Comparison of ENCODE assay signal across 14 cellular contexts in genomic region chr20:37958856-37959255, GRCh38. TPM values are rescaled to one million over a fixed set of nuclear protein-coding genes. Genes with fewer than 3 reads are reported as not detected.
DNase-seq lines count a peak whose midpoint lies in the region; ATAC-seq, FAIRE-seq and TF ChIP-seq lines count a peak whose summit lies in the region.
"Had no signal": no experiment of that assay in that cellular context is flagged by ENCODE, and none has a peak within 500 bp of the region (broad histone marks: within the 10 kb centered on the region; RNA-seq: fewer than 3 reads in every experiment).

No MANE protein-coding gene starts in this region.

- no peaks in the 10 kb centered on the region for H4K20me1 ChIP-seq in Karpas-422 (ENCODE audit: insufficient read depth, low read depth, low read length)
- no peaks in the 10 kb centered on the region for H4K20me1 ChIP-seq in K562 (replicated peaks; ENCODE audit: control insufficient read depth, insufficient read depth, low read length)
- H4K20me1 ChIP-seq: BLaER1 treated with 17β-estradiol and CSF1 and Interleukin-3, amounts not matched to agents 10 nM and 100 nM had no signal

- H3K27me3 ChIP-seq in Karpas-422 (ENCODE audit: low read length) (no peaks in the 10 kb centered on the region), K562 (ENCODE audit: control insufficient read depth in 2 of 2, insufficient read depth in 2 of 2, low read length in 2 of 2) (peaks cover 6 to 10% of the 10 kb centered on the region in 2 experiments; a peak in 4 of 5 replicates), mesendoderm (ENCODE audit: insufficient read depth, low read length, poor library complexity) (no peaks in the 10 kb centered on the region)
- H3K27me3 ChIP-seq: BLaER1 treated with 17β-estradiol and CSF1 and Interleukin-3, amounts not matched to agents 10 nM and 100 nM had no signal

- no peak for TF ChIP-seq POLR2A in K562 (conservative IDR thresholded peaks at IDR 0.05)

- H3K27me3 Mint-ChIP-seq in activated T-cell treated with anti-CD3 and anti-CD28 coated beads, Interleukin-2, amount 50 U/mL, for 4 hours (ENCODE audit: low read depth), result no peaks in the 10 kb centered on the region

- CTCF ChIA-PET in K562 (lab: Yijun Ruan, JAX; ENCODE audit: low intra/inter-chr PET ratio), result no interaction called here

- no peak overlapping the region for H2AFZ ChIP-seq in Karpas-422 (ENCODE audit: low read length)
- H2AFZ ChIP-seq in K562 (ENCODE audit: low read depth, low read length), result peak overlapping the region; percentile 20; the same call in 1 of the 2 replicates

- no peak overlapping the region for H3K4ac ChIP-seq in mesendoderm (ENCODE audit: low read depth, low read length)

- H3K4me2 ChIP-seq in Karpas-422 (ENCODE audit: low read depth, low read length, poor library complexity, severe bottlenecking) (no peak overlapping the region), K562 (ENCODE audit: insufficient read depth, low read length) (no peak overlapping the region), mesendoderm (ENCODE audit: low read length) (no peak overlapping the region)
- H3K4me2 ChIP-seq: BLaER1 treated with 17β-estradiol and CSF1 and Interleukin-3, amounts not matched to agents 10 nM and 100 nM had no signal

- no TSS peak for BruUV-seq in K562 (replicated peaks; lab: Mats Ljungman, UMichigan)

- no peak overlapping the region for H4K5ac ChIP-seq in mesendoderm (ENCODE audit: low read length)

- no peak overlapping the region for H2AK5ac ChIP-seq in mesendoderm (ENCODE audit: low read length)

- intact Hi-C loops in K562 (cut with micrococcal nuclease), result no loop called here

- no peak overlapping the region for H3K4me3 Mint-ChIP-seq in activated T-cell treated with anti-CD3 and anti-CD28 coated beads, Interleukin-2, amount 50 U/mL, for 4 hours
- H3K4me3 Mint-ChIP-seq: CD4-positive, CD25-positive, alpha-beta regulatory T cell had no signal

- H3K27ac ChIP-seq in Karpas-422 (ENCODE audit: low read length), result no peak overlapping the region
- no peak overlapping the region for H3K27ac ChIP-seq in K562 (ENCODE audit: extremely low read depth, low read depth, low read length)
- no peak overlapping the region for H3K27ac ChIP-seq in mesendoderm (ENCODE audit: low read depth, low read length)
- H3K27ac ChIP-seq: BLaER1 treated with 17β-estradiol and CSF1 and Interleukin-3, amounts not matched to agents 10 nM and 100 nM had no signal

- H3K9me2 ChIP-seq in Karpas-422 (replicated peaks; ENCODE audit: insufficient read depth, low read length), result no peaks in the 10 kb centered on the region

- ATAC-seq in K562, result peak; percentile 78
- no peak for ATAC-seq in activated T-cell treated with anti-CD3 and anti-CD28 coated beads, Interleukin-2, amount 50 U/mL, for 4 hours
- ATAC-seq: HepG2 had no signal

- H4K8ac ChIP-seq in mesendoderm (ENCODE audit: low read depth, low read length), result no peak overlapping the region

- H3K9me1 ChIP-seq in K562 (ENCODE audit: control insufficient read depth, insufficient read depth, low read length), result no peaks in the 10 kb centered on the region

- H3K9me3 Mint-ChIP-seq in activated T-cell treated with anti-CD3 and anti-CD28 coated beads, Interleukin-2, amount 50 U/mL, for 4 hours, result peaks cover 11% of the 10 kb centered on the region

- no peak overlapping the region for H2BK120ac ChIP-seq in mesendoderm (ENCODE audit: low read depth, low read length)

- no peak overlapping the region for H2BK5ac ChIP-seq in mesendoderm (ENCODE audit: low read length)

- no peak overlapping the region for H3K18ac ChIP-seq in mesendoderm (ENCODE audit: low read length)

- no peak overlapping the region for H2BK15ac ChIP-seq in mesendoderm (replicated peaks; ENCODE audit: low read depth)

- H3K79me2 ChIP-seq in Karpas-422 (ENCODE audit: low read length) (no peaks in the 10 kb centered on the region), K562 (ENCODE audit: control insufficient read depth, insufficient read depth, low read length) (no peaks in the 10 kb centered on the region), mesendoderm (ENCODE audit: control insufficient read depth, insufficient read depth, low read length) (no peaks in the 10 kb centered on the region)

- no peaks in the 10 kb centered on the region for H3K79me1 ChIP-seq in mesendoderm (ENCODE audit: low read length)

- DNase-seq in ELF-1 (ENCODE audit: low read depth, low spot score), result peak; percentile 36
- peak; percentile 33 for DNase-seq in Karpas-422
- peak in 2 of 4 experiments; percentile 55 to 57 for DNase-seq in K562 (ENCODE audit: extremely low read depth in 1 of 4, low spot score in 3 of 4)
- peak; percentile 26 for DNase-seq in mesendoderm
- no peak for DNase-seq in activated T-cell treated with anti-CD3 and anti-CD28 coated beads, Interleukin-2, amount 50 U/mL, for 4 hours
- DNase-seq in stimulated activated CD4-positive, alpha-beta T cell treated with anti-CD3 and anti-CD28 coated beads, Interleukin-4, amount 100 ng/mL, for 24 hours, result no peak
- DNase-seq in NCI-H146 treated with DMSO at 0.1 percent for 48 hours (lab: John Stamatoyannopoulos, UW; ENCODE audit: unreplicated experiment), result no peak
- DNase-seq: ACHN; CD4-positive, CD25-positive, alpha-beta regulatory T cell; DMS53 had no signal

- no peak overlapping the region for H3K4me3 ChIP-seq in Karpas-422 (ENCODE audit: low read length)
- H3K4me3 ChIP-seq in K562, result no peak overlapping the region
- no peak overlapping the region for H3K4me3 ChIP-seq in mesendoderm (ENCODE audit: low read length)
- H3K4me3 ChIP-seq: BLaER1 treated with 17β-estradiol and CSF1 and Interleukin-3, amounts not matched to agents 10 nM and 100 nM had no signal

- H3K9me3 ChIP-seq in Karpas-422 (ENCODE audit: low read length) (no peaks in the 10 kb centered on the region), K562 (replicated peaks; ENCODE audit: control insufficient read depth, insufficient read depth, low read depth, low read length) (no peaks in the 10 kb centered on the region)

- H3K36me3 Mint-ChIP-seq in activated T-cell treated with anti-CD3 and anti-CD28 coated beads, Interleukin-2, amount 50 U/mL, for 4 hours (ENCODE audit: insufficient read depth), result no peaks in the 10 kb centered on the region
- H3K36me3 Mint-ChIP-seq: CD4-positive, CD25-positive, alpha-beta regulatory T cell had no signal

- H3K36me3 ChIP-seq in Karpas-422 (ENCODE audit: insufficient read depth, low read length) (no peaks in the 10 kb centered on the region), K562 (ENCODE audit: control insufficient read depth, insufficient read depth, low read length) (no peaks in the 10 kb centered on the region), mesendoderm (ENCODE audit: control insufficient read depth, insufficient read depth, low read length) (no peaks in the 10 kb centered on the region)
- H3K36me3 ChIP-seq: BLaER1 treated with 17β-estradiol and CSF1 and Interleukin-3, amounts not matched to agents 10 nM and 100 nM had no signal

- TF ChIP-seq EP300 in K562 (IDR thresholded peaks at IDR 0.05; ENCODE audit: low read length), result no peak

- H3K4me1 ChIP-seq in Karpas-422 (ENCODE audit: low read length), result no peaks in the 10 kb centered on the region
- H3K4me1 ChIP-seq in K562 (replicated peaks in 1 of 2; ENCODE audit: control insufficient read depth in 2 of 2, insufficient read depth in 2 of 2, low read length in 2 of 2), result peaks cover 0 to 9% of the 10 kb centered on the region in 2 experiments; a peak in 2 of 5 replicates
- no peaks in the 10 kb centered on the region for H3K4me1 ChIP-seq in mesendoderm (ENCODE audit: control insufficient read depth, low read depth, low read length)

- in situ Hi-C loops in K562 (cut with MboI), result no loop called here

- no peak for TF ChIP-seq CTCF in K562 (IDR thresholded peaks at IDR 0.05 in 2 of 3, conservative IDR thresholded peaks at IDR 0.05 in 1 of 3; ENCODE audit: insufficient read depth in 2 of 3, low read depth in 1 of 3, low read length in 3 of 3)

- peak; percentile 40 for FAIRE-seq in K562 (lab: Jason Lieb, UNC)
- FAIRE-seq: H1, HepG2 had no signal

- H3K4me1 Mint-ChIP-seq in activated T-cell treated with anti-CD3 and anti-CD28 coated beads, Interleukin-2, amount 50 U/mL, for 4 hours (ENCODE audit: low read depth), result no peaks in the 10 kb centered on the region
- H3K4me1 Mint-ChIP-seq: CD4-positive, CD25-positive, alpha-beta regulatory T cell had no signal

- H3K23ac ChIP-seq in mesendoderm (ENCODE audit: low read length), result no peak overlapping the region

- H3K56ac ChIP-seq in mesendoderm (ENCODE audit: low read length), result no peak overlapping the region

- WGBS in K562 (ENCODE audit: insufficient coverage, low coverage, missing lambda C conversion rate), result 3% methylated on average over 2 of the region's 2 CpGs
- no CpG with 5 or more reads among the region's 2 CpGs for WGBS in mesendoderm (ENCODE audit: extremely low coverage, insufficient coverage, low lambda C conversion rate)

- H3K9ac ChIP-seq in Karpas-422 (ENCODE audit: low read length) (no peak overlapping the region), K562 (ENCODE audit: insufficient read depth in 1 of 2, low read depth in 2 of 2, low read length in 2 of 2) (no peak overlapping the region), mesendoderm (ENCODE audit: low read length) (no peak overlapping the region)
- H3K9ac ChIP-seq: BLaER1 treated with 17β-estradiol and CSF1 and Interleukin-3, amounts not matched to agents 10 nM and 100 nM had no signal

- no peak for TF ChIP-seq RAD21 in K562 (CRISPR knock-in tag; conservative IDR thresholded peaks at IDR 0.05 in 1 of 2, IDR thresholded peaks at IDR 0.05 in 1 of 2)

- POLR2A ChIA-PET in K562 (lab: Yijun Ruan, JAX), result interaction anchor here (0.6 to 1.7 kb wide), 3 partner anchors 15 to 265 kb away, joined by 3 to 6 read pairs (median 4); no protein-coding TSS in a partner anchor

RNA-seq across cellular contexts. Expression of gene VSTM2L, which starts 55.9 kb away (rescaled TPM):
- 0.14 TPM in 1 of 2 replicates, not detected in the other for total RNA-seq in Karpas-422 (2014; rRNA removed; shearing (Covaris generic); ENCODE audit: low replicate concordance)
- not detected in 2 replicates for total RNA-seq in K562 (2011; cell fraction: chromatin; rRNA removed; ENCODE audit: low replicate concordance)
- total RNA-seq in K562 (2011; cell fraction: nucleolus; rRNA removed), result not detected in 2 replicates
- not detected in 2 replicates for total RNA-seq in K562 (2011; cell fraction: nucleoplasm; rRNA removed)
- total RNA-seq in K562 (2014; rRNA removed), result not detected in 2 replicates
- total RNA-seq in K562 (2014; rRNA removed; fragmentation: Illumina TruSeq; extraction: Trizol), result not detected in 2 replicates
- total RNA-seq in K562 (2015; rRNA removed; fragmentation: Illumina TruSeq; extraction: Trizol), result not detected in 2 replicates
- total RNA-seq in K562 (2021), result not detected in 2 replicates
- polyA plus RNA-seq in K562 (2011; rRNA removed), result not detected in 2 replicates
- polyA plus RNA-seq in K562 (2011; cell fraction: cytosol; rRNA removed), result not detected in 2 replicates
- polyA plus RNA-seq in K562 (2011; cell fraction: nucleus; rRNA removed), result not detected in 2 replicates
- polyA plus RNA-seq in K562 (2012), result not detected in 2 replicates
- not detected in 2 replicates for polyA plus RNA-seq in K562 (2014; fragmentation: Illumina TruSeq; extraction: Trizol)
- not detected for polyA plus RNA-seq in K562 (2014; fragmentation: Nextera tagmentation; extraction: Ambion mirVana)
- polyA plus RNA-seq in K562 (2014; rRNA removed), result not detected in 2 replicates
- polyA minus RNA-seq in K562 (2011; rRNA and poly(A)+ RNA removed), result not detected in 2 replicates
- not detected in 2 replicates for polyA minus RNA-seq in K562 (2011; cell fraction: cytosol; rRNA and poly(A)+ RNA removed)
- polyA minus RNA-seq in K562 (2011; cell fraction: nucleus; rRNA and poly(A)+ RNA removed), result not detected in 2 replicates
- polyA plus RNA-seq in mesendoderm (2013, experiment 1 of 2), result 0.10 TPM
- polyA plus RNA-seq in mesendoderm (2013, experiment 2 of 2), result 0.31 TPM
- total RNA-seq in activated T-cell treated with anti-CD3 and anti-CD28 coated beads, Interleukin-2, amount 50 U/mL, for 4 hours, result under 1 TPM; 0.11 to 0.33 (median 0.13) TPM
- total RNA-seq: CD4-positive, CD25-positive, alpha-beta regulatory T cell; HepG2; HT-29 had no signal
- polyA plus RNA-seq: CD4-positive, CD25-positive, alpha-beta regulatory T cell; HepG2 had no signal

Comparison
In these comparisons a context has a peak if more than half of its experiments do, and no peak if none do; other contexts are left out.
1. DNase-seq: peak in ELF-1 (single experiment), Karpas-422 (single experiment) and mesendoderm (single experiment); none in activated T-cell treated with anti-CD3 and anti-CD28 coated beads, Interleukin-2, amount 50 U/mL, for 4 hours (single experiment), stimulated activated CD4-positive, alpha-beta T cell treated with anti-CD3 and anti-CD28 coated beads, Interleukin-4, amount 100 ng/mL, for 24 hours (single experiment) and NCI-H146 treated with DMSO at 0.1 percent for 48 hours (single experiment).